ENCODE assay signal across 8 cellular contexts in genomic region chr1:143873650-143874049, GRCh38.
A peak's percentile ranks its signal among the peaks of the same experiment; 100 is the strongest.
DNase-seq lines count a peak whose midpoint lies in the region; ATAC-seq, FAIRE-seq and TF ChIP-seq lines count a peak whose summit lies in the region.
"Not testable (repeated sequence)": the region's sequence is repeated elsewhere in the genome, so short reads cannot be mapped to it uniquely, and the experiment has no call there.

No MANE protein-coding gene starts in this region.

- TF ChIP-seq POLR2A in H54 (IDR thresholded peaks at IDR 0.05; ENCODE audit: low read depth, low read length): not testable (repeated sequence)

- not testable (repeated sequence) for H3K4me1 Mint-ChIP-seq in activated CD4-positive, alpha-beta T cell treated with anti-CD3 and anti-CD28 coated beads for 36 hours; activated T-cell treated with anti-CD3 and anti-CD28 coated beads, Interleukin-2, amount 50 U/mL, for 4 hours (ENCODE audit: low read depth); activated T-helper 17 cell treated with anti-CD3 and anti-CD28 coated beads, Interleukin-2, amount 50 U/mL, for 72 hours; activated naive CD8-positive, alpha-beta T cell treated with anti-CD3 and anti-CD28 coated beads, Interleukin-2, amount 50 U/mL, for 24 hours; natural killer cell treated with Interleukin-12 subunit alpha and Interleukin-12 subunit beta and Interleukin-15 and Interleukin-18, amount 100 ng/mL, for 72 hours (ENCODE audit: low read depth in 2 of 2); stimulated activated effector memory CD8-positive, alpha-beta T cell treated with anti-CD3 and anti-CD28 coated beads, Interleukin-12 subunit alpha, Interleukin-12 subunit beta, amount 100 ng/mL, for 72 hours; stimulated activated naive CD8-positive, alpha-beta T cell treated with anti-CD3 and anti-CD28 coated beads, Interleukin-15, amount 100 ng/mL, for 72 hours

- peak; percentile 30 for FAIRE-seq in H54 (lab: Jason Lieb, UNC)

- not testable (repeated sequence) for H3K27ac Mint-ChIP-seq in activated CD4-positive, alpha-beta T cell treated with anti-CD3 and anti-CD28 coated beads for 36 hours; activated T-helper 17 cell treated with anti-CD3 and anti-CD28 coated beads, Interleukin-2, amount 50 U/mL, for 72 hours; activated naive CD8-positive, alpha-beta T cell treated with anti-CD3 and anti-CD28 coated beads, Interleukin-2, amount 50 U/mL, for 24 hours; natural killer cell treated with Interleukin-12 subunit alpha and Interleukin-12 subunit beta and Interleukin-15 and Interleukin-18, amount 100 ng/mL, for 72 hours; stimulated activated effector memory CD8-positive, alpha-beta T cell treated with anti-CD3 and anti-CD28 coated beads, Interleukin-12 subunit alpha, Interleukin-12 subunit beta, amount 100 ng/mL, for 72 hours; stimulated activated naive CD8-positive, alpha-beta T cell treated with anti-CD3 and anti-CD28 coated beads, Interleukin-15, amount 100 ng/mL, for 72 hours

- H3K4me3 Mint-ChIP-seq in activated CD4-positive, alpha-beta T cell treated with anti-CD3 and anti-CD28 coated beads for 36 hours; activated T-cell treated with anti-CD3 and anti-CD28 coated beads, Interleukin-2, amount 50 U/mL, for 4 hours; activated T-helper 17 cell treated with anti-CD3 and anti-CD28 coated beads, Interleukin-2, amount 50 U/mL, for 72 hours; activated naive CD8-positive, alpha-beta T cell treated with anti-CD3 and anti-CD28 coated beads, Interleukin-2, amount 50 U/mL, for 24 hours; natural killer cell treated with Interleukin-12 subunit alpha and Interleukin-12 subunit beta and Interleukin-15 and Interleukin-18, amount 100 ng/mL, for 72 hours; stimulated activated effector memory CD8-positive, alpha-beta T cell treated with anti-CD3 and anti-CD28 coated beads, Interleukin-12 subunit alpha, Interleukin-12 subunit beta, amount 100 ng/mL, for 72 hours; stimulated activated naive CD8-positive, alpha-beta T cell treated with anti-CD3 and anti-CD28 coated beads, Interleukin-15, amount 100 ng/mL, for 72 hours: not testable (repeated sequence)

- intact Hi-C loops in activated CD4-positive, alpha-beta T cell treated with anti-CD3 and anti-CD28 coated beads for 36 hours (cut with DNase I, micrococcal nuclease): not testable (repeated sequence)

- CTCF ChIA-PET in activated CD4-positive, alpha-beta T cell treated with anti-CD3 and anti-CD28 coated beads for 36 hours (lab: Charles Lee): not testable (repeated sequence)

- H3K9me3 Mint-ChIP-seq in activated CD4-positive, alpha-beta T cell treated with anti-CD3 and anti-CD28 coated beads for 36 hours (ENCODE audit: low read depth); activated T-cell treated with anti-CD3 and anti-CD28 coated beads, Interleukin-2, amount 50 U/mL, for 4 hours; activated T-helper 17 cell treated with anti-CD3 and anti-CD28 coated beads, Interleukin-2, amount 50 U/mL, for 72 hours; activated naive CD8-positive, alpha-beta T cell treated with anti-CD3 and anti-CD28 coated beads, Interleukin-2, amount 50 U/mL, for 24 hours; natural killer cell treated with Interleukin-12 subunit alpha and Interleukin-12 subunit beta and Interleukin-15 and Interleukin-18, amount 100 ng/mL, for 72 hours; stimulated activated effector memory CD8-positive, alpha-beta T cell treated with anti-CD3 and anti-CD28 coated beads, Interleukin-12 subunit alpha, Interleukin-12 subunit beta, amount 100 ng/mL, for 72 hours; stimulated activated naive CD8-positive, alpha-beta T cell treated with anti-CD3 and anti-CD28 coated beads, Interleukin-15, amount 100 ng/mL, for 72 hours: not testable (repeated sequence)

- H3K36me3 Mint-ChIP-seq in activated CD4-positive, alpha-beta T cell treated with anti-CD3 and anti-CD28 coated beads for 36 hours (ENCODE audit: low read depth); activated T-cell treated with anti-CD3 and anti-CD28 coated beads, Interleukin-2, amount 50 U/mL, for 4 hours (ENCODE audit: insufficient read depth); activated T-helper 17 cell treated with anti-CD3 and anti-CD28 coated beads, Interleukin-2, amount 50 U/mL, for 72 hours (ENCODE audit: low read depth); activated naive CD8-positive, alpha-beta T cell treated with anti-CD3 and anti-CD28 coated beads, Interleukin-2, amount 50 U/mL, for 24 hours (ENCODE audit: low read depth); natural killer cell treated with Interleukin-12 subunit alpha and Interleukin-12 subunit beta and Interleukin-15 and Interleukin-18, amount 100 ng/mL, for 72 hours; stimulated activated effector memory CD8-positive, alpha-beta T cell treated with anti-CD3 and anti-CD28 coated beads, Interleukin-12 subunit alpha, Interleukin-12 subunit beta, amount 100 ng/mL, for 72 hours: not testable (repeated sequence)

- DNase-seq in H54 (ENCODE audit: insufficient read length, low spot score); activated T-cell treated with anti-CD3 and anti-CD28 coated beads, Interleukin-2, amount 50 U/mL, for 4 hours; activated naive CD8-positive, alpha-beta T cell treated with anti-CD3 and anti-CD28 coated beads, Interleukin-2, amount 50 U/mL, for 24 hours; natural killer cell treated with Interleukin-12 subunit alpha and Interleukin-12 subunit beta and Interleukin-15 and Interleukin-18, amount 100 ng/mL, for 72 hours (ENCODE audit: low spot score); stimulated activated effector memory CD8-positive, alpha-beta T cell treated with anti-CD3 and anti-CD28 coated beads, Interleukin-12 subunit alpha, Interleukin-12 subunit beta, amount 100 ng/mL, for 72 hours (ENCODE audit: low spot score in 2 of 2); stimulated activated naive CD8-positive, alpha-beta T cell treated with anti-CD3 and anti-CD28 coated beads, Interleukin-15, amount 100 ng/mL, for 72 hours: not testable (repeated sequence)
- peak; percentile 7 for DNase-seq in activated CD4-positive, alpha-beta T cell treated with anti-CD3 and anti-CD28 coated beads for 36 hours

- H3K27me3 Mint-ChIP-seq in activated CD4-positive, alpha-beta T cell treated with anti-CD3 and anti-CD28 coated beads for 36 hours; activated T-cell treated with anti-CD3 and anti-CD28 coated beads, Interleukin-2, amount 50 U/mL, for 4 hours (ENCODE audit: low read depth); activated T-helper 17 cell treated with anti-CD3 and anti-CD28 coated beads, Interleukin-2, amount 50 U/mL, for 72 hours; activated naive CD8-positive, alpha-beta T cell treated with anti-CD3 and anti-CD28 coated beads, Interleukin-2, amount 50 U/mL, for 24 hours; stimulated activated naive CD8-positive, alpha-beta T cell treated with anti-CD3 and anti-CD28 coated beads, Interleukin-15, amount 100 ng/mL, for 72 hours: not testable (repeated sequence)
- peaks cover 5 to 12% of the 10 kb centered on the region in 2 donors for H3K27me3 Mint-ChIP-seq in natural killer cell treated with Interleukin-12 subunit alpha and Interleukin-12 subunit beta and Interleukin-15 and Interleukin-18, amount 100 ng/mL, for 72 hours

- peak; percentile 93 for ATAC-seq in activated CD4-positive, alpha-beta T cell treated with anti-CD3 and anti-CD28 coated beads for 36 hours
- ATAC-seq in activated T-cell treated with anti-CD3 and anti-CD28 coated beads, Interleukin-2, amount 50 U/mL, for 4 hours: peak; percentile 59 to 66
- ATAC-seq in activated T-helper 17 cell treated with anti-CD3 and anti-CD28 coated beads, Interleukin-2, amount 50 U/mL, for 72 hours (replicated peaks): peak; percentile 84
- ATAC-seq in activated naive CD8-positive, alpha-beta T cell treated with anti-CD3 and anti-CD28 coated beads, Interleukin-2, amount 50 U/mL, for 24 hours: peak; percentile 66
- ATAC-seq in natural killer cell treated with Interleukin-12 subunit alpha and Interleukin-12 subunit beta and Interleukin-15 and Interleukin-18, amount 100 ng/mL, for 72 hours: peak; percentile 74 to 77
- peak; percentile 92 for ATAC-seq in stimulated activated effector memory CD8-positive, alpha-beta T cell treated with anti-CD3 and anti-CD28 coated beads, Interleukin-12 subunit alpha, Interleukin-12 subunit beta, amount 100 ng/mL, for 72 hours
- peak; percentile 81 for ATAC-seq in stimulated activated naive CD8-positive, alpha-beta T cell treated with anti-CD3 and anti-CD28 coated beads, Interleukin-15, amount 100 ng/mL, for 72 hours

- POLR2A ChIA-PET in activated CD4-positive, alpha-beta T cell treated with anti-CD3 and anti-CD28 coated beads for 36 hours (lab: Charles Lee): not testable (repeated sequence)
